Comparison of ENCODE assay signal across 8 cellular contexts in the genomic region with DNA sequence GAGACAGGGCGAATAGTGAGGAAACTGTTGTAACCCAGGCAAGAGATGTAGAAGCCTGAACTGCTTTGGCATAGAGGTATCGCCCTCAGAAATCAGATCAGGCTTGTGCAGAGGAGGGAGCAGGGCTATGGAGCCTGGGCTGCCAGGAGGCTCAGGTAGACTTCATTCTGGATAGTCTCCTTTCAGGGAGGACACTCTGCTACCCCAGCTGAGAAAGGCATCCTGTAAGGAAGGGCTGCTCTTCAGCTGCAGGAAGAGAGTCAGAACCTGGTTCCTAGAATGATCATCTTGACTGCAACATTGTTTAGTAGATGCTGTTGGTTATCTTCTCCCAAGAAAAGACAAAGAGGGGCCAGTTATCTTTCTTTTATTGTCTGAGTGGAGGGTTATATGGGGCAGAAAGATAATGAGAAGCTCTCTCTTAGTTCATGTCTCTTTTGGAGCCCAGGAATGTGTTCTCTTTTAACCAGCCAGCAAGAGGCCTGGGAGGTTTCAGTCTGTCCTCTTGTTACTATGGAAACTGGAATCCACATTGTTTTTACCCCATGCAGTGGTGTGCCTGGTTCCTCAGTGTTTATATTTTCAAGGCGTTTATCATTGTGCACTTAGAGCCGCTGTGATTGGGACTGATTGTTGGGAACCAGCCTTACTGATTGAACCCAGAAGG.
A peak's percentile ranks its signal among the peaks of the same experiment; 100 is the strongest.
DNase-seq lines count a peak whose midpoint lies in the region; ATAC-seq lines count a peak whose summit lies in the region.

No MANE protein-coding gene starts in this region.

- ATAC-seq in activated CD8-positive, alpha-beta memory T cell treated with anti-CD3 and anti-CD28 coated beads, Interleukin-2, amount 10 ng/mL, durations not matched to agents 7 days and 5 days: no peak
- peak in 1 of 2 donors; percentile 9 for ATAC-seq in activated naive CD4-positive, alpha-beta T cell treated with anti-CD3 and anti-CD28 coated beads, Interleukin-2, amount 50 U/mL, for 72 hours

- peaks cover 31% of the 10 kb centered on the region for H3K36me3 Mint-ChIP-seq in activated CD8-positive, alpha-beta memory T cell treated with anti-CD3 and anti-CD28 coated beads, Interleukin-2, amount 10 ng/mL, durations not matched to agents 7 days and 5 days
- peaks cover 0 to 43% of the 10 kb centered on the region in 2 donors for H3K36me3 Mint-ChIP-seq in activated naive CD4-positive, alpha-beta T cell treated with anti-CD3 and anti-CD28 coated beads, Interleukin-2, amount 50 U/mL, for 72 hours

- DNase-seq in activated CD8-positive, alpha-beta memory T cell treated with anti-CD3 and anti-CD28 coated beads, Interleukin-2, amount 10 ng/mL, durations not matched to agents 7 days and 5 days: no peak
- no peak for DNase-seq in activated CD8-positive, alpha-beta memory T cell treated with anti-CD3 and anti-CD28 coated beads, Interleukin-2, amount 50 U/mL, for 48 hours
- no peak for DNase-seq in activated naive CD4-positive, alpha-beta T cell treated with anti-CD3 and anti-CD28 coated beads, Interleukin-2, amount 50 U/mL, for 72 hours (ENCODE audit: low spot score in 2 of 2)
- no peak for DNase-seq in NCI-H526 treated with DMSO at 0.1 percent for 48 hours (lab: John Stamatoyannopoulos, UW)
- no peak for DNase-seq in effector CD8-positive, alpha-beta T cell (lab: John Stamatoyannopoulos, UW)
- DNase-seq in DMS114 treated with DMSO at 0.1 percent for 48 hours (lab: John Stamatoyannopoulos, UW; ENCODE audit: unreplicated experiment): no peak

- no peaks in the 10 kb centered on the region for H3K36me3 ChIP-seq in iPS-18a (ENCODE audit: control insufficient read depth, low read depth, low read length)
- no peaks in the 10 kb centered on the region for H3K36me3 ChIP-seq in thymus (ENCODE audit: control insufficient read depth, insufficient read depth)

- H3K4me1 ChIP-seq in iPS-18a (ENCODE audit: control insufficient read depth, low read depth, low read length) (peaks cover 10% of the 10 kb centered on the region), thymus (ENCODE audit: control insufficient read depth, insufficient read depth, low read length) (peaks cover 55% of the 10 kb centered on the region)

- H3K27me3 Mint-ChIP-seq in activated CD8-positive, alpha-beta memory T cell treated with anti-CD3 and anti-CD28 coated beads, Interleukin-2, amount 10 ng/mL, durations not matched to agents 7 days and 5 days: no peaks in the 10 kb centered on the region

- peak overlapping the region; percentile 85 for H3K27ac Mint-ChIP-seq in activated CD8-positive, alpha-beta memory T cell treated with anti-CD3 and anti-CD28 coated beads, Interleukin-2, amount 10 ng/mL, durations not matched to agents 7 days and 5 days
- H3K27ac Mint-ChIP-seq in activated naive CD4-positive, alpha-beta T cell treated with anti-CD3 and anti-CD28 coated beads, Interleukin-2, amount 50 U/mL, for 72 hours: peak overlapping the region; percentile 92 to 95

- CTCF ChIA-PET in activated CD8-positive, alpha-beta memory T cell treated with anti-CD3 and anti-CD28 coated beads, Interleukin-2, amount 10 ng/mL, durations not matched to agents 7 days and 5 days (lab: Charles Lee): interaction anchor here (1.9 to 6.7 kb wide), 4 partner anchors 9 to 121 kb away, joined by 5 to 62 read pairs (median 8); a partner anchor contains a TSS

- H3K4me1 Mint-ChIP-seq in activated CD8-positive, alpha-beta memory T cell treated with anti-CD3 and anti-CD28 coated beads, Interleukin-2, amount 10 ng/mL, durations not matched to agents 7 days and 5 days: peaks cover 97% of the 10 kb centered on the region

- peak overlapping the region; percentile 30 for H3K4me3 Mint-ChIP-seq in activated CD8-positive, alpha-beta memory T cell treated with anti-CD3 and anti-CD28 coated beads, Interleukin-2, amount 10 ng/mL, durations not matched to agents 7 days and 5 days

- WGBS in thymus: 57% methylated on average over 4 of the region's 4 CpGs

- no peaks in the 10 kb centered on the region for H3K9me3 Mint-ChIP-seq in activated CD8-positive, alpha-beta memory T cell treated with anti-CD3 and anti-CD28 coated beads, Interleukin-2, amount 10 ng/mL, durations not matched to agents 7 days and 5 days (ENCODE audit: low read depth)
- H3K9me3 Mint-ChIP-seq in activated naive CD4-positive, alpha-beta T cell treated with anti-CD3 and anti-CD28 coated beads, Interleukin-2, amount 50 U/mL, for 72 hours: peaks cover 0 to 3% of the 10 kb centered on the region in 2 donors

- peak overlapping the region; percentile 40 for H3K9ac ChIP-seq in iPS-18a (ENCODE audit: low read length)

- H3K9me3 ChIP-seq in iPS-18a (ENCODE audit: control insufficient read depth, low read depth, low read length) (no peaks in the 10 kb centered on the region), thymus (ENCODE audit: control insufficient read depth) (no peaks in the 10 kb centered on the region)

- H3K27me3 ChIP-seq in iPS-18a (ENCODE audit: control insufficient read depth, insufficient read depth, low read length) (no peaks in the 10 kb centered on the region), thymus (ENCODE audit: control insufficient read depth, insufficient read depth) (no peaks in the 10 kb centered on the region)

- H3K4me3 ChIP-seq in iPS-18a (ENCODE audit: low read length): no peak overlapping the region
- peak overlapping the region; percentile 29 for H3K4me3 ChIP-seq in thymus (ENCODE audit: low read length)

- H3K27ac ChIP-seq in iPS-18a (ENCODE audit: low read length) (peak overlapping the region; percentile 67), thymus (ENCODE audit: low read depth) (peak overlapping the region; percentile 94)
